Comparison of ENCODE assay signal across 8 cellular contexts in the genomic region with DNA sequence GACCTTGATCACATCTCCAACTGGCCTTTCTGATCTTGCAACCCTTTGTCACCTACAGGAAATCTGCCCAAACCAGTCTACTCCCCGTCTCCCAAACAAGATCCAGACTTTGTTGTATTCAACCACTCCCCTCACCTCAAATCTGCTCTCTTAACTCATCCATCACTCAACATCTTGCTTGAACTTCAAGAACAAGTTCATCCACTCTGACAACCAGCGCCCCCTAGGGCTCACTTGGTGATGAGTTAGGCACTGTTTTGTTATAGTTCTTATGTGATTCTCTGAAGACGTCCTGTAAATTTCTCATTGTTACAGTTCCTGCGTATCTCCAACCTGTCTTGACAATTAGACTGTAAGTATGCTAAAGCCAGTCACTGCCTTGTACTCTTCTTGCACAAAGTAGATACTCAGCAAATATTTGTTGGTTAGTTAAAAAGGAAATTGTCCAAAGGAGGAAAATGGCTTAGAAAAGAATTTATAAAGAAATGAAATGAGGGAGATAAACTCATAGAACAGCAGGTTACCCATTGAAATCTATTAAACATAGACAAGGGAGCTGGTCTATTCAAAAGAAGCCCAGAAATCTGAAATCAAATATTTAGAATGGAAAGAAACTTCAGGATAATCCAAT. TPM values are rescaled to one million over a fixed set of nuclear protein-coding genes. Genes with fewer than 3 reads are reported as not detected.
DNase-seq lines count a peak whose midpoint lies in the region; ATAC-seq and TF ChIP-seq lines count a peak whose summit lies in the region.

No MANE protein-coding gene starts in this region.

- H3K9me2 ChIP-seq in SK-N-SH: no peaks in the 10 kb centered on the region

- peaks cover 6% of the 10 kb centered on the region for H3K27me3 Mint-ChIP-seq in brain
- peaks cover 10% of the 10 kb centered on the region for H3K27me3 Mint-ChIP-seq in mesothelial cell of epicardium (ENCODE audit: low read depth)

- peaks cover 0 to 9% (median 0%) of the 10 kb centered on the region in 5 experiments for H3K9me3 Mint-ChIP-seq in brain
- H3K9me3 Mint-ChIP-seq in mesothelial cell of epicardium: no peaks in the 10 kb centered on the region

- TF ChIP-seq RAD21 in SK-N-SH (IDR thresholded peaks at IDR 0.05; ENCODE audit: low read length): peak; percentile 29; the same call in 1 of the 2 replicates

- no peaks in the 10 kb centered on the region for H3K79me2 ChIP-seq in SK-N-SH (ENCODE audit: insufficient read depth)

- no peak overlapping the region for H2AFZ ChIP-seq in SK-N-SH (ENCODE audit: low read depth)

- H4K20me1 ChIP-seq in SK-N-SH (ENCODE audit: insufficient read depth): no peaks in the 10 kb centered on the region

- H3K27ac Mint-ChIP-seq in brain (no peak overlapping the region), mesothelial cell of epicardium (no peak overlapping the region)

- H3K36me3 Mint-ChIP-seq in brain (no peaks in the 10 kb centered on the region), mesothelial cell of epicardium (no peaks in the 10 kb centered on the region)

- ATAC-seq in SK-N-SH treated with all-trans-retinoic acid at 6 μM for 48 hours: no peak
- ATAC-seq in aorta (ENCODE audit: low FRiP score): no peak

- intact Hi-C loops in aorta (cut with DNase I): loop anchor here in 1 of 2 donors (5.0 to 10.0 kb wide), 2 partner anchors 128 to 149 kb away; no protein-coding TSS in a partner anchor

- peaks cover 37% of the 10 kb centered on the region for H3K4me1 Mint-ChIP-seq in brain
- H3K4me1 Mint-ChIP-seq in mesothelial cell of epicardium: peaks cover 8% of the 10 kb centered on the region

- H3K4me2 ChIP-seq in SK-N-SH: no peak overlapping the region

- H3K27ac ChIP-seq in SK-N-SH (ENCODE audit: low read depth in 2 of 2, low read length in 1 of 2) (no peak overlapping the region), aorta (ENCODE audit: low read depth in 1 of 2, low read length in 2 of 2) (no peak overlapping the region)

- H3K9ac ChIP-seq in SK-N-SH: no peak overlapping the region

- TF ChIP-seq EP300 in SK-N-SH (IDR thresholded peaks at IDR 0.05; ENCODE audit: borderline replicate concordance in 1 of 2, low read depth in 1 of 2, low read length in 1 of 2): no peak

- CTCF ChIA-PET in SK-N-SH (lab: Yijun Ruan, JAX): interaction anchor here (1.0 to 1.3 kb wide), 2 partner anchors 40 to 83 kb away, joined by 3 read pairs; no protein-coding TSS in a partner anchor

- peaks cover 0 to 9% of the 10 kb centered on the region in 2 experiments; a peak in 2 of 4 replicates for H3K4me1 ChIP-seq in SK-N-SH (ENCODE audit: control insufficient read depth in 1 of 2, insufficient read depth in 2 of 2, low read depth in 1 of 2, low read length in 1 of 2)
- H3K4me1 ChIP-seq in aorta (ENCODE audit: control insufficient read depth in 1 of 2, insufficient read depth in 2 of 2, low read length in 2 of 2): no peaks in the 10 kb centered on the region

- H3K4me3 ChIP-seq in SK-N-SH (ENCODE audit: low read depth in 2 of 2, low read length in 1 of 2) (no peak overlapping the region; a peak in 1 of 4 replicates), aorta (ENCODE audit: low read length in 2 of 2) (no peak overlapping the region)

- POLR2A ChIA-PET in SK-N-SH (lab: Yijun Ruan, JAX): no interaction called here

- H3K36me3 ChIP-seq in SK-N-SH (replicated peaks in 1 of 2; ENCODE audit: control insufficient read depth in 1 of 2, insufficient read depth in 2 of 2, low read length in 1 of 2) (no peaks in the 10 kb centered on the region), aorta (ENCODE audit: control insufficient read depth in 1 of 2, insufficient read depth in 2 of 2, low read length in 1 of 2) (peaks cover 0 to 2% of the 10 kb centered on the region in 2 donors)

- TF ChIP-seq CTCF in SK-N-SH (IDR thresholded peaks at IDR 0.05): peak; percentile 59
- peak; percentile 13 to 53 for TF ChIP-seq CTCF in brain (conservative IDR thresholded peaks at IDR 0.05)
- TF ChIP-seq CTCF in mesothelial cell of epicardium (IDR thresholded peaks at IDR 0.05; ENCODE audit: unreplicated experiment): peak; percentile 23

- H3F3A ChIP-seq in SK-N-SH (replicated peaks; ENCODE audit: insufficient read depth): no peaks in the 10 kb centered on the region

- DNase-seq in SK-N-SH (no peak), T-helper 1 cell (peak in 3 of 5 donors; percentile 22 to 42 (median 38)), mesothelial cell of epicardium (ENCODE audit: low spot score in 2 of 2, unreplicated experiment in 2 of 2) (no peak), aorta (peak; percentile 55 to 80), NCI-H510A (lab: John Stamatoyannopoulos, UW) (no peak), DMS153 treated with DMSO at 0.1 percent for 48 hours (lab: John Stamatoyannopoulos, UW; ENCODE audit: unreplicated experiment) (no peak)

- H3K9me3 ChIP-seq in SK-N-SH (no peaks in the 10 kb centered on the region), aorta (ENCODE audit: control insufficient read depth, low read length) (no peaks in the 10 kb centered on the region)

- H3K4me3 Mint-ChIP-seq in brain (no peak overlapping the region), mesothelial cell of epicardium (no peak overlapping the region)

- H3K27me3 ChIP-seq in SK-N-SH (ENCODE audit: insufficient read depth): peaks cover 12% of the 10 kb centered on the region; the same call in 1 of the 2 replicates
- no peaks in the 10 kb centered on the region for H3K27me3 ChIP-seq in aorta (ENCODE audit: control insufficient read depth in 1 of 2, insufficient read depth in 2 of 2, low read length in 1 of 2)

- WGBS in SK-N-SH (ENCODE audit: low lambda C conversion rate): 42% methylated on average over 4 of the region's 4 CpGs
- 46 to 48% methylated on average over 4 of the region's 4 CpGs for WGBS in aorta, 2 donors

TF ChIP-seq in SK-N-SH, 30 proteins besides CTCF, POLR2A, EP300 and RAD21 (continues in another document):
- TF ChIP-seq FOXJ3 (CRISPR knock-in tag; IDR thresholded peaks at IDR 0.05) (no peak), GATA2 (CRISPR knock-in tag; IDR thresholded peaks at IDR 0.05) (no peak), EZH2phosphoT487 (IDR thresholded peaks at IDR 0.05; ENCODE audit: borderline replicate concordance, low read depth) (no peak), TCF12 (IDR thresholded peaks at IDR 0.05) (no peak), USF2 (IDR thresholded peaks at IDR 0.05; ENCODE audit: borderline replicate concordance, low read depth, low read length) (no peak), NRF1 (IDR thresholded peaks at IDR 0.05; ENCODE audit: low read depth, low read length) (no peak), MEF2A (IDR thresholded peaks at IDR 0.05; ENCODE audit: borderline replicate concordance, low read depth) (no peak), JUND (IDR thresholded peaks at IDR 0.05) (no peak), YY1 (IDR thresholded peaks at IDR 0.05; ENCODE audit: low read depth) (no peak), CHD2 (IDR thresholded peaks at IDR 0.05; ENCODE audit: low read length, partially characterized antibody) (no peak)
- TF ChIP-seq, protein P1, sequence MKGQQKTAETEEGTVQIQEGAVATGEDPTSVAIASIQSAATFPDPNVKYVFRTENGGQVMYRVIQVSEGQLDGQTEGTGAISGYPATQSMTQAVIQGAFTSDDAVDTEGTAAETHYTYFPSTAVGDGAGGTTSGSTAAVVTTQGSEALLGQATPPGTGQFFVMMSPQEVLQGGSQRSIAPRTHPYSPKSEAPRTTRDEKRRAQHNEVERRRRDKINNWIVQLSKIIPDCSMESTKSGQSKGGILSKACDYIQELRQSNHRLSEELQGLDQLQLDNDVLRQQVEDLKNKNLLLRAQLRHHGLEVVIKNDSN (IDR thresholded peaks at IDR 0.05; ENCODE audit: borderline replicate concordance, low read depth): no peak

TF ChIP-seq in SK-N-SH treated with all-trans-retinoic acid at 6 μM for 48 hours, 23 proteins besides CTCF, POLR2A, EP300 and RAD21 (continues in another document):
- TF ChIP-seq, protein P2, sequence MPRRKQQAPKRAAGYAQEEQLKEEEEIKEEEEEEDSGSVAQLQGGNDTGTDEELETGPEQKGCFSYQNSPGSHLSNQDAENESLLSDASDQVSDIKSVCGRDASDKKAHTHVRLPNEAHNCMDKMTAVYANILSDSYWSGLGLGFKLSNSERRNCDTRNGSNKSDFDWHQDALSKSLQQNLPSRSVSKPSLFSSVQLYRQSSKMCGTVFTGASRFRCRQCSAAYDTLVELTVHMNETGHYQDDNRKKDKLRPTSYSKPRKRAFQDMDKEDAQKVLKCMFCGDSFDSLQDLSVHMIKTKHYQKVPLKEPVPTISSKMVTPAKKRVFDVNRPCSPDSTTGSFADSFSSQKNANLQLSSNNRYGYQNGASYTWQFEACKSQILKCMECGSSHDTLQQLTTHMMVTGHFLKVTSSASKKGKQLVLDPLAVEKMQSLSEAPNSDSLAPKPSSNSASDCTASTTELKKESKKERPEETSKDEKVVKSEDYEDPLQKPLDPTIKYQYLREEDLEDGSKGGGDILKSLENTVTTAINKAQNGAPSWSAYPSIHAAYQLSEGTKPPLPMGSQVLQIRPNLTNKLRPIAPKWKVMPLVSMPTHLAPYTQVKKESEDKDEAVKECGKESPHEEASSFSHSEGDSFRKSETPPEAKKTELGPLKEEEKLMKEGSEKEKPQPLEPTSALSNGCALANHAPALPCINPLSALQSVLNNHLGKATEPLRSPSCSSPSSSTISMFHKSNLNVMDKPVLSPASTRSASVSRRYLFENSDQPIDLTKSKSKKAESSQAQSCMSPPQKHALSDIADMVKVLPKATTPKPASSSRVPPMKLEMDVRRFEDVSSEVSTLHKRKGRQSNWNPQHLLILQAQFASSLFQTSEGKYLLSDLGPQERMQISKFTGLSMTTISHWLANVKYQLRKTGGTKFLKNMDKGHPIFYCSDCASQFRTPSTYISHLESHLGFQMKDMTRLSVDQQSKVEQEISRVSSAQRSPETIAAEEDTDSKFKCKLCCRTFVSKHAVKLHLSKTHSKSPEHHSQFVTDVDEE (CRISPR knock-in tag; IDR thresholded peaks at IDR 0.05): no peak
- no peak for TF ChIP-seq RARB (CRISPR knock-in tag; IDR thresholded peaks at IDR 0.05)

RNA-seq across cellular contexts. Expression of gene FRMD4A, which starts 5.3 kb away (rescaled TPM):
- polyA plus RNA-seq in SK-N-SH (2012; rRNA removed) (34.5 and 37.7 TPM in 2 replicates), brain (ENCODE audit: insufficient read depth, low read depth, low replicate concordance) (23.0 TPM), aorta (10 to 100 TPM; 11.4 to 23.6 TPM)
- polyA plus RNA-seq in SK-N-SH (2012; cell fraction: cytosol; rRNA removed): 20.5 and 25.4 TPM in 2 replicates
- polyA plus RNA-seq in SK-N-SH (2012; cell fraction: nucleus; rRNA removed): 76.7 and 81.9 TPM in 2 replicates
- total RNA-seq in mesothelial cell of epicardium (41.7 to 45.0 TPM (median 42.4 TPM) in 3 replicates), aorta (10 to 100 TPM; 55.9 to 65.6 TPM)

Comparison
In these comparisons a context has a peak if more than half of its experiments do, and no peak if none do; other contexts are left out.
1. DNase-seq: peak in T-helper 1 cell (3 of 5) and aorta (2 of 2); none in SK-N-SH (single experiment), mesothelial cell of epicardium (0 of 2), NCI-H510A (single experiment) and DMS153 treated with DMSO at 0.1 percent for 48 hours (single experiment).
2. Peak in every context shown above with its lines, with median percentiles within 50 percentile points of each other: CTCF ChIP-seq.